In the genomic region with DNA sequence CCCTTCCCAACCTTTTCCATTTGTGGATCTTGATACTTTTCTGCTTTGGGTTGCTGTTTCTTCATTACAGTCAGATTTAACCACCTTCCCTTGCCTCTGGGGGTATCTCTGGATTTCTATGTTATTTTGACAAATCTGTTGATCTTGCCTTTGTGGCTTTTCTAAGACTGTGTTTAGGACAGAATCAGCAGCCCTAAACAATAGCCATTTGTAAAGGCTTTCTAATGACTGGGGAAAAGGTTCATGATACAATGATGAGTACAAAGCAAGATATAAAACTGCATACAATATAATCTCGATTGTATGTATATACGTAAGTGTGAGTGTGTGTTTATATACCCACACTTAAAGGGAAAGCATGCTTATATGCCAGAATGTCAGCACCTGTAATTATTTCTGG, we compare ENCODE assay signal across 32 cellular contexts.
"Had no signal": no experiment of that assay in that cellular context is flagged by ENCODE, and none has a peak within 500 bp of the region (broad histone marks: within the 10 kb centered on the region; RNA-seq: fewer than 3 reads in every experiment).

No MANE protein-coding gene starts in this region.

- H3K4me3 Mint-ChIP-seq: activated B cell treated with CpG ODN at 0.5 μM for 24 hours; activated CD4-positive, alpha-beta memory T cell treated with anti-CD3 and anti-CD28 coated beads for 36 hours; activated naive CD4-positive, alpha-beta T cell treated with anti-CD3 and anti-CD28 coated beads, Interleukin-2, amount 10 ng/mL, durations not matched to agents 7 days and 5 days; activated naive CD8-positive, alpha-beta T cell had no signal

- H3K27me3 ChIP-seq: brain microvascular endothelial cell, MG63 had no signal

- H3K27me3 Mint-ChIP-seq: activated B cell treated with CpG ODN at 0.5 μM for 24 hours; activated CD4-positive, alpha-beta memory T cell treated with anti-CD3 and anti-CD28 coated beads for 36 hours; activated naive CD4-positive, alpha-beta T cell treated with anti-CD3 and anti-CD28 coated beads, Interleukin-2, amount 10 ng/mL, durations not matched to agents 7 days and 5 days; activated naive CD8-positive, alpha-beta T cell had no signal

- H3K9me3 Mint-ChIP-seq: activated CD4-positive, alpha-beta memory T cell treated with anti-CD3 and anti-CD28 coated beads for 36 hours had no signal

- DNase-seq: activated B cell treated with CpG ODN at 0.5 μM for 24 hours; activated CD4-positive, alpha-beta memory T cell treated with anti-CD3 and anti-CD28 coated beads for 36 hours; activated CD4-positive, alpha-beta T cell treated with anti-CD3 and anti-CD28 coated beads for 4 hours; activated CD4-positive, alpha-beta T cell treated with anti-CD3 and anti-CD28 coated beads, Interleukin-2, amount 50 U/mL, for 1 hour; activated CD4-positive, CD25-positive, alpha-beta regulatory T cell treated with anti-CD3 and anti-CD28 coated beads, Interleukin-2, amount 50 U/mL, for 72 hours; activated CD8-positive, alpha-beta memory T cell treated with anti-CD3 and anti-CD28 coated beads, Interleukin-2, amount 50 U/mL, for 4 hours; activated effector memory CD4-positive, alpha-beta T cell treated with Interleukin-2 at 50 U/mL for 16 hours; activated naive CD4-positive, alpha-beta T cell treated with anti-CD3 and anti-CD28 coated beads, Interleukin-2, amount 10 ng/mL, durations not matched to agents 7 days and 5 days; activated T-cell treated with anti-CD3 and anti-CD28 coated beads, Interleukin-2, amount 50 U/mL, for 48 hours; amniotic stem cell; aorta; brain microvascular endothelial cell; central memory CD4-positive, alpha-beta T cell; KG1; MG63; MV-4-11; NCI-H1092; NCI-H1436 treated with DMSO at 0.1 percent for 48 hours; NCI-H1694 treated with DMSO at 0.1 percent for 48 hours; NCI-H2029; NCI-H345; NCI-H524 treated with DMSO at 0.1 percent for 48 hours; PC-9; SW 1271; T-helper 1 cell; T-helper 2 cell; T-helper 9 cell had no signal

- H3K9me3 ChIP-seq: MG63 had no signal

- H3K27ac ChIP-seq: brain microvascular endothelial cell, PC-9, RWPE1, VCaP had no signal

- H3K4me2 ChIP-seq: PC-9 had no signal

- H3K4me1 Mint-ChIP-seq: activated B cell treated with CpG ODN at 0.5 μM for 24 hours; activated naive CD4-positive, alpha-beta T cell treated with anti-CD3 and anti-CD28 coated beads, Interleukin-2, amount 10 ng/mL, durations not matched to agents 7 days and 5 days had no signal

- H3K4me3 ChIP-seq: MG63, PC-9 had no signal

- H3K27ac Mint-ChIP-seq: activated B cell treated with CpG ODN at 0.5 μM for 24 hours; activated CD4-positive, alpha-beta memory T cell treated with anti-CD3 and anti-CD28 coated beads for 36 hours; activated naive CD4-positive, alpha-beta T cell treated with anti-CD3 and anti-CD28 coated beads, Interleukin-2, amount 10 ng/mL, durations not matched to agents 7 days and 5 days; activated naive CD8-positive, alpha-beta T cell had no signal

- H2AFZ ChIP-seq: PC-9 had no signal

- ATAC-seq: Right ventricle myocardium inferior had no signal

- FAIRE-seq: RCC 7860 had no signal
